Comparison of ENCODE assay signal across 1 cellular context in genomic region chr14:73503648-73504047, GRCh38.
TF ChIP-seq lines count a peak whose summit lies in the region.

No MANE protein-coding gene starts in this region.

TF ChIP-seq in IMR-90, 13 proteins besides CTCF, POLR2A, EP300 and RAD21:
- TF ChIP-seq MAZ (IDR thresholded peaks at IDR 0.05; ENCODE audit: borderline replicate concordance, low read depth, low read length): no peak
- TF ChIP-seq RCOR1 (IDR thresholded peaks at IDR 0.05; ENCODE audit: insufficient replicate concordance, low read length): no peak
- TF ChIP-seq RFX5 (IDR thresholded peaks at IDR 0.05; ENCODE audit: low read depth, low read length): no peak
- no peak for TF ChIP-seq SMC3 (IDR thresholded peaks at IDR 0.05; ENCODE audit: low read depth, low read length)
- TF ChIP-seq CHD1 (IDR thresholded peaks at IDR 0.05; ENCODE audit: low read depth, low read length): no peak
- TF ChIP-seq BHLHE40 (IDR thresholded peaks at IDR 0.05; ENCODE audit: low read depth, low read length): no peak
- no peak for TF ChIP-seq CEBPB (IDR thresholded peaks at IDR 0.05; ENCODE audit: low read depth, low read length)
- no peak for TF ChIP-seq MAFK (IDR thresholded peaks at IDR 0.05; ENCODE audit: low read depth, low read length)
